In genomic region chr16:72094266-72094610, GRCh38 we compare ENCODE assay signal across 8 cellular contexts. TPM values are rescaled to one million over a fixed set of nuclear protein-coding genes. Genes with fewer than 3 reads are reported as not detected.
DNase-seq lines count a peak whose midpoint lies in the region; ATAC-seq and TF ChIP-seq lines count a peak whose summit lies in the region.

No MANE protein-coding gene starts in this region.

- H3K27ac ChIP-seq in foreskin keratinocyte = peak overlapping the region; percentile 72
- H3K27ac ChIP-seq in sigmoid colon = peak overlapping the region; percentile 91 to 95 (median 92)

- peak; percentile 11 for ATAC-seq in activated CD8-positive, alpha-beta T cell treated with anti-CD3 and anti-CD28 coated beads for 36 hours
- ATAC-seq in foreskin keratinocyte = no peak
- no peak for ATAC-seq in HG03097 (IDR thresholded peaks at IDR 0.05; ENCODE audit: low FRiP score, unreplicated experiment)
- no peak for ATAC-seq in omental fat pad (ENCODE audit: low FRiP score)

- H3K36me3 ChIP-seq in sigmoid colon = peaks cover 10 to 48% (median 33%) of the 10 kb centered on the region in 4 donors

- CTCF ChIA-PET in activated CD8-positive, alpha-beta T cell treated with anti-CD3 and anti-CD28 coated beads for 36 hours (lab: Charles Lee) = interaction anchor here (0.9 to 2.0 kb wide), 4 partner anchors 9 to 30 kb away, joined by 3 to 7 read pairs (median 4); no protein-coding TSS in a partner anchor

- H3K4me3 Mint-ChIP-seq in activated CD8-positive, alpha-beta T cell treated with anti-CD3 and anti-CD28 coated beads for 36 hours = peak overlapping the region; percentile 100

- DNase-seq in NCI-H82 (lab: John Stamatoyannopoulos, UW) = peak; percentile 21
- DNase-seq in NCI-H82 treated with DMSO at 0.1 percent for 48 hours (lab: John Stamatoyannopoulos, UW; ENCODE audit: unreplicated experiment) = no peak
- peak; percentile 77 for DNase-seq in activated CD8-positive, alpha-beta T cell treated with anti-CD3 and anti-CD28 coated beads for 36 hours
- DNase-seq in foreskin keratinocyte = no peak
- DNase-seq in sigmoid colon = no peak
- DNase-seq in NCI-H2029 (lab: John Stamatoyannopoulos, UW) = no peak
- DNase-seq in omental fat pad (ENCODE audit: low spot score) = no peak

- H3K9me3 ChIP-seq in sigmoid colon = no peaks in the 10 kb centered on the region

- peak overlapping the region; percentile 99 for H3K27ac Mint-ChIP-seq in activated CD8-positive, alpha-beta T cell treated with anti-CD3 and anti-CD28 coated beads for 36 hours

- H3K4me1 ChIP-seq in foreskin keratinocyte (no peaks in the 10 kb centered on the region), sigmoid colon (peaks cover 0 to 40% (median 34%) of the 10 kb centered on the region in 4 donors)

- peak overlapping the region; percentile 70 to 94 (median 83) for H3K4me3 ChIP-seq in sigmoid colon

- WGBS in sigmoid colon, 2 donors = 1 to 2% methylated on average over 11 of the region's 11 CpGs

- intact Hi-C loops in activated CD8-positive, alpha-beta T cell treated with anti-CD3 and anti-CD28 coated beads for 36 hours (cut with micrococcal nuclease) = no loop called here
- intact Hi-C loops in sigmoid colon (cut with DNase I) = loop anchor here (5.0 to 10.0 kb wide), 3 partner anchors 197 to 632 kb away; partner anchors contain the start of genes IST1, PHLPP2 and ZNF23

- H3K27me3 Mint-ChIP-seq in activated CD8-positive, alpha-beta T cell treated with anti-CD3 and anti-CD28 coated beads for 36 hours = no peaks in the 10 kb centered on the region

- peaks cover 40% of the 10 kb centered on the region for H3K36me3 Mint-ChIP-seq in activated CD8-positive, alpha-beta T cell treated with anti-CD3 and anti-CD28 coated beads for 36 hours (ENCODE audit: low read depth)

- H3K4me1 Mint-ChIP-seq in activated CD8-positive, alpha-beta T cell treated with anti-CD3 and anti-CD28 coated beads for 36 hours (ENCODE audit: low read depth) = peaks cover 43% of the 10 kb centered on the region

- POLR2A ChIA-PET in activated CD8-positive, alpha-beta T cell treated with anti-CD3 and anti-CD28 coated beads for 36 hours (lab: Charles Lee) = interaction anchor here (0.6 to 2.2 kb wide), 8 partner anchors 10 to 311 kb away, joined by 3 to 11 read pairs (median 3); no protein-coding TSS in a partner anchor

- no peak for TF ChIP-seq CTCF in activated CD8-positive, alpha-beta T cell treated with anti-CD3 and anti-CD28 coated beads for 36 hours (IDR thresholded peaks at IDR 0.05)
- TF ChIP-seq CTCF in foreskin keratinocyte (conservative IDR thresholded peaks at IDR 0.05) (no peak), sigmoid colon (IDR thresholded peaks at IDR 0.05) (no peak), omental fat pad (IDR thresholded peaks at IDR 0.05) (no peak)

- H3K27me3 ChIP-seq in foreskin keratinocyte = no peaks in the 10 kb centered on the region
- H3K27me3 ChIP-seq in sigmoid colon = no peaks in the 10 kb centered on the region

- TF ChIP-seq POLR2A in sigmoid colon (IDR thresholded peaks at IDR 0.05) = no peak

- TF ChIP-seq EP300 in sigmoid colon (IDR thresholded peaks at IDR 0.05) = no peak

- no peaks in the 10 kb centered on the region for H3K9me3 Mint-ChIP-seq in activated CD8-positive, alpha-beta T cell treated with anti-CD3 and anti-CD28 coated beads for 36 hours

RNA-seq across cellular contexts. Expression of gene DHX38, which starts 0.6 kb away (rescaled TPM):
- 10 to 100 TPM; 70.4 to 71.8 TPM for total RNA-seq in activated CD8-positive, alpha-beta T cell treated with anti-CD3 and anti-CD28 coated beads for 36 hours
- total RNA-seq in foreskin keratinocyte (46.8 and 48.5 TPM in 2 replicates), sigmoid colon (10 to 100 TPM; 24.8 to 54.0 (median 36.7) TPM), omental fat pad (10 to 100 TPM; 39.8 to 79.5 (median 56.5) TPM)
- polyA plus RNA-seq in foreskin keratinocyte (28.8 and 29.5 TPM in 2 replicates), sigmoid colon (10 to 100 TPM; 16.2 to 55.4 (median 25.7) TPM)

RNA-seq across cellular contexts. Expression of gene TXNL4B, which starts 0.8 kb away (rescaled TPM):
- 10 to 100 TPM; 20.6 to 21.7 TPM for total RNA-seq in activated CD8-positive, alpha-beta T cell treated with anti-CD3 and anti-CD28 coated beads for 36 hours
- total RNA-seq in foreskin keratinocyte = 8.6 and 10.3 TPM in 2 replicates
- 7.4 and 7.5 TPM in 2 replicates for polyA plus RNA-seq in foreskin keratinocyte
- 10 to 100 TPM in 1 of 4 donors, 1 to 10 TPM in 3; 7.8 to 11.8 (median 8.1) TPM for total RNA-seq in sigmoid colon
- 1 to 10 TPM; 6.0 to 8.8 (median 8.8) TPM for polyA plus RNA-seq in sigmoid colon
- 10 to 100 TPM in 3 of 4 donors, 1 to 10 TPM in 1; 8.1 to 16.9 (median 15.1) TPM for total RNA-seq in omental fat pad

RNA-seq across cellular contexts. Expression of gene HPR, which starts 31.2 kb away (rescaled TPM):
- not detected for total RNA-seq in activated CD8-positive, alpha-beta T cell treated with anti-CD3 and anti-CD28 coated beads for 36 hours
- total RNA-seq in foreskin keratinocyte (not detected in 2 replicates), sigmoid colon (under 1 TPM in 2 of 4 donors, not detected in 2; 0.33 to 0.83 TPM), omental fat pad (10 to 100 TPM in 1 of 4 donors, 1 to 10 TPM in 3; 3.0 to 11.2 (median 3.4) TPM)
- polyA plus RNA-seq in foreskin keratinocyte (not detected in 2 replicates), sigmoid colon (under 1 TPM in 1 of 3 donors, not detected in 2; 0.57 TPM)

RNA-seq across cellular contexts. Expression of gene HP, which starts 39.9 kb away (rescaled TPM):
- not detected for total RNA-seq in activated CD8-positive, alpha-beta T cell treated with anti-CD3 and anti-CD28 coated beads for 36 hours
- total RNA-seq in foreskin keratinocyte (not detected in 2 replicates), sigmoid colon (1 to 10 TPM in 1 of 4 donors, under 1 TPM in 1, not detected in 2; 0.49 to 3.6 TPM), omental fat pad (1,000 to 10,000 TPM in 2 of 4 donors, 100 to 1,000 TPM in 1, 10 to 100 TPM in 1; 48.9 to 4,795 (median 1,381) TPM)
- polyA plus RNA-seq in foreskin keratinocyte (not detected in 2 replicates), sigmoid colon (10 to 100 TPM in 1 of 3 donors, 1 to 10 TPM in 1, under 1 TPM in 1; 0.92 to 11.2 (median 7.2) TPM)

Comparison
In these comparisons a context has a peak if more than half of its experiments do, and no peak if none do; other contexts are left out.
1. DNase-seq: peak in NCI-H82 (single experiment) and activated CD8-positive, alpha-beta T cell treated with anti-CD3 and anti-CD28 coated beads for 36 hours (single experiment); none in NCI-H82 treated with DMSO at 0.1 percent for 48 hours (single experiment), foreskin keratinocyte (0 of 2), sigmoid colon (single experiment), NCI-H2029 (single experiment) and omental fat pad (single experiment).